ENCODE assay signal across 1 cellular context in the genomic region with DNA sequence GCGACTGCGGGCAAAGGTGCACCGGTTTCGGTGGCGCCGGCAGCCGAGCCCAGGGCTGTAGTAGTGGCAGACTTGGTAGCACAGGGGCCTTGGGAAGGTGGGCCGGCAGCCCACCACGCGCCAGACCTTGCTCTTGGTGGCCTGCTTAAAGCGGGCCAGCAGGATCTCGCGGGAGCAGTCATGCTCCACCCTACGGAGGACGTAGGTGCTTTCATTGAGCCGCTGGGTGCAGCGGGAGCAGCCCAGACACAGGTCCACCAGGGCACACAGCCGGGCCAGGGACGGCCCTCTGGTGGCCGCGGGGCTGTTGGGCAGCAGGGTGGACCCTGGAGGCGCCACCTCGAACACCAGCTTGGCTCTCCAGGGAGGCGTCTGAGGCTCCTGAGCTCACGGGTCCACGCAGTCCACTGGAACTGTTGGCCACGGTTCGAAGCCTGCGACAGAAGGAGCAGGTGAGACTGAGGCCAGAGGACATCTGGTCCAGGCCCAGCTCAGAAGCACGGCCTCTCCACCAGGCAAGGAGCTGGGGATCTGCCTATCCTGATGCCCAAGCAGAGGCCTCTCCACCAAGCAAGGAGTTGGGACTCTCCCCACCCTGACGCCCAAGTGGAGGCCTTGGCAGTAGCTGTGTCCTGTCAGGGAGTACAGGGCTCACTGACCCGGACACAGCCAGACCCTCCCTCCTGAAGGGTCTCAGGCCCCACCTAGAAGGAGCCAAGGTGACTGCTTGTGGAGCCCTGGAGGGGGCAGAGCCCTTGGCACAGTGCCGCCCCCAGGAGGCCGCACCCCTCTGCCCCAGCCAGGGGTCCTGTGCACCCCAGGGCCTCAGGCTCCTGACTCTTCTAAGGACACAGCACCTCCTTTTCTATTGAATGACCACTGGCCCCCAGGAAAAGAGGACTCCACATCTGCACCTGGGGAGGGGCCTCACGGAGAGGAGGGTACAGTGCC.
A peak's percentile ranks its signal among the peaks of the same experiment; 100 is the strongest.
TF ChIP-seq lines count a peak whose summit lies in the region.

No MANE protein-coding gene starts in this region.

TF ChIP-seq in HepG2, 621 proteins besides CTCF, POLR2A, EP300 and RAD21 (continued from another document and continues in another):
- TF ChIP-seq, protein P1, sequence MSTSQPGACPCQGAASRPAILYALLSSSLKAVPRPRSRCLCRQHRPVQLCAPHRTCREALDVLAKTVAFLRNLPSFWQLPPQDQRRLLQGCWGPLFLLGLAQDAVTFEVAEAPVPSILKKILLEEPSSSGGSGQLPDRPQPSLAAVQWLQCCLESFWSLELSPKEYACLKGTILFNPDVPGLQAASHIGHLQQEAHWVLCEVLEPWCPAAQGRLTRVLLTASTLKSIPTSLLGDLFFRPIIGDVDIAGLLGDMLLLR (CRISPR knock-in tag; IDR thresholded peaks at IDR 0.05): 0 out of 2 replicates have a peak, but pooled peaks have one; percentile 64
- no peak for TF ChIP-seq ZNF816 (CRISPR knock-in tag; IDR thresholded peaks at IDR 0.05; ENCODE audit: borderline replicate concordance)
- 0 out of 2 replicates have a peak, but pooled peaks have one; percentile 30 for TF ChIP-seq WIZ (CRISPR knock-in tag; IDR thresholded peaks at IDR 0.05)
- no peak for TF ChIP-seq ZNF644 (CRISPR knock-in tag; IDR thresholded peaks at IDR 0.05; ENCODE audit: low read depth)
- no peak for TF ChIP-seq HNF4G (IDR thresholded peaks at IDR 0.05; ENCODE audit: borderline replicate concordance, low read depth, low read length)
- TF ChIP-seq HNF4G (CRISPR knock-in tag; IDR thresholded peaks at IDR 0.05; ENCODE audit: borderline replicate concordance, low read depth): no peak
- TF ChIP-seq FOXO1 (CRISPR knock-in tag; IDR thresholded peaks at IDR 0.05): peak; percentile 41; the same call in 1 of the 2 replicates
- TF ChIP-seq ZNF670 (CRISPR knock-in tag; IDR thresholded peaks at IDR 0.05; ENCODE audit: borderline replicate concordance): no peak
- no peak for TF ChIP-seq KAT8 (CRISPR knock-in tag; IDR thresholded peaks at IDR 0.05)
- TF ChIP-seq, protein P2, sequence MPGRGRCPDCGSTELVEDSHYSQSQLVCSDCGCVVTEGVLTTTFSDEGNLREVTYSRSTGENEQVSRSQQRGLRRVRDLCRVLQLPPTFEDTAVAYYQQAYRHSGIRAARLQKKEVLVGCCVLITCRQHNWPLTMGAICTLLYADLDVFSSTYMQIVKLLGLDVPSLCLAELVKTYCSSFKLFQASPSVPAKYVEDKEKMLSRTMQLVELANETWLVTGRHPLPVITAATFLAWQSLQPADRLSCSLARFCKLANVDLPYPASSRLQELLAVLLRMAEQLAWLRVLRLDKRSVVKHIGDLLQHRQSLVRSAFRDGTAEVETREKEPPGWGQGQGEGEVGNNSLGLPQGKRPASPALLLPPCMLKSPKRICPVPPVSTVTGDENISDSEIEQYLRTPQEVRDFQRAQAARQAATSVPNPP (CRISPR knock-in tag; IDR thresholded peaks at IDR 0.05): no peak
- TF ChIP-seq HNRNPUL1 (IDR thresholded peaks at IDR 0.05; ENCODE audit: low read depth, low read length): no peak
- TF ChIP-seq, protein P3, sequence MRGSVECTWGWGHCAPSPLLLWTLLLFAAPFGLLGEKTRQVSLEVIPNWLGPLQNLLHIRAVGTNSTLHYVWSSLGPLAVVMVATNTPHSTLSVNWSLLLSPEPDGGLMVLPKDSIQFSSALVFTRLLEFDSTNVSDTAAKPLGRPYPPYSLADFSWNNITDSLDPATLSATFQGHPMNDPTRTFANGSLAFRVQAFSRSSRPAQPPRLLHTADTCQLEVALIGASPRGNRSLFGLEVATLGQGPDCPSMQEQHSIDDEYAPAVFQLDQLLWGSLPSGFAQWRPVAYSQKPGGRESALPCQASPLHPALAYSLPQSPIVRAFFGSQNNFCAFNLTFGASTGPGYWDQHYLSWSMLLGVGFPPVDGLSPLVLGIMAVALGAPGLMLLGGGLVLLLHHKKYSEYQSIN (CRISPR knock-in tag; IDR thresholded peaks at IDR 0.05; ENCODE audit: borderline replicate concordance): no peak
- TF ChIP-seq ZNF761 (CRISPR knock-in tag; conservative IDR thresholded peaks at IDR 0.05): no peak
- no peak for TF ChIP-seq ZNF326 (CRISPR knock-in tag; IDR thresholded peaks at IDR 0.05; ENCODE audit: borderline replicate concordance)
- peak; percentile 74; the same call in 1 of the 2 replicates for TF ChIP-seq ZNF224 (CRISPR knock-in tag; IDR thresholded peaks at IDR 0.05)
- TF ChIP-seq ZNF776 (CRISPR knock-in tag; IDR thresholded peaks at IDR 0.05): 0 out of 2 replicates have a peak, but pooled peaks have one; percentile 32
- peak; percentile 79; the same call in 1 of the 2 replicates for TF ChIP-seq ZNF235 (CRISPR knock-in tag; IDR thresholded peaks at IDR 0.05; ENCODE audit: borderline replicate concordance)
- TF ChIP-seq, protein P4, sequence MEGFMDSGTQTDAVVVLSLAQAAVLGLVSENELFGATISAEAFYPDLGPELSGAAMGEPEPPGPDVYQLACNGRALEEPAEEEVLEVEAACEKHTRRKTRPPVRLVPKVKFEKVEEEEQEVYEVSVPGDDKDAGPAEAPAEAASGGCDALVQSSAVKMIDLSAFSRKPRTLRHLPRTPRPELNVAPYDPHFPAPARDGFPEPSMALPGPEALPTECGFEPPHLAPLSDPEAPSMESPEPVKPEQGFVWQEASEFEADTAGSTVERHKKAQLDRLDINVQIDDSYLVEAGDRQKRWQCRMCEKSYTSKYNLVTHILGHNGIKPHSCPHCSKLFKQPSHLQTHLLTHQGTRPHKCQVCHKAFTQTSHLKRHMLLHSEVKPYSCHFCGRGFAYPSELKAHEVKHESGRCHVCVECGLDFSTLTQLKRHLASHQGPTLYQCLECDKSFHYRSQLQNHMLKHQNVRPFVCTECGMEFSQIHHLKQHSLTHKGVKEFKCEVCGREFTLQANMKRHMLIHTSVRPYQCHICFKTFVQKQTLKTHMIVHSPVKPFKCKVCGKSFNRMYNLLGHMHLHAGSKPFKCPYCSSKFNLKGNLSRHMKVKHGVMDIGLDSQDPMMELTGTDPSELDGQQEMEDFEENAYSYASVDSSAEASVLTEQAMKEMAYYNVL (CRISPR knock-in tag; IDR thresholded peaks at IDR 0.05; ENCODE audit: borderline replicate concordance): peak; percentile 52; the same call in 1 of the 2 replicates
- TF ChIP-seq, protein P5, sequence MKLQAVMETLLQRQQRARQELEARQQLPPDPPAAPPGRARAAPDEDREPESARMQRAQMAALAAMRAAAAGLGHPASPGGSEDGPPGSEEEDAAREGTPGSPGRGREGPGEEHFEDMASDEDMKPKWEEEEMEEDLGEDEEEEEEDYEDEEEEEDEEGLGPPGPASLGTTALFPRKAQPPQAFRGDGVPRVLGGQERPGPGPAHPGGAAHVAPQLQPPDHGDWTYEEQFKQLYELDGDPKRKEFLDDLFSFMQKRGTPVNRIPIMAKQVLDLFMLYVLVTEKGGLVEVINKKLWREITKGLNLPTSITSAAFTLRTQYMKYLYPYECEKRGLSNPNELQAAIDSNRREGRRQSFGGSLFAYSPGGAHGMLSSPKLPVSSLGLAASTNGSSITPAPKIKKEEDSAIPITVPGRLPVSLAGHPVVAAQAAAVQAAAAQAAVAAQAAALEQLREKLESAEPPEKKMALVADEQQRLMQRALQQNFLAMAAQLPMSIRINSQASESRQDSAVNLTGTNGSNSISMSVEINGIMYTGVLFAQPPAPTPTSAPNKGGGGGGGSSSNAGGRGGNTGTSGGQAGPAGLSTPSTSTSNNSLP (IDR thresholded peaks at IDR 0.05; ENCODE audit: low read depth, low read length): no peak
- TF ChIP-seq, protein P6, sequence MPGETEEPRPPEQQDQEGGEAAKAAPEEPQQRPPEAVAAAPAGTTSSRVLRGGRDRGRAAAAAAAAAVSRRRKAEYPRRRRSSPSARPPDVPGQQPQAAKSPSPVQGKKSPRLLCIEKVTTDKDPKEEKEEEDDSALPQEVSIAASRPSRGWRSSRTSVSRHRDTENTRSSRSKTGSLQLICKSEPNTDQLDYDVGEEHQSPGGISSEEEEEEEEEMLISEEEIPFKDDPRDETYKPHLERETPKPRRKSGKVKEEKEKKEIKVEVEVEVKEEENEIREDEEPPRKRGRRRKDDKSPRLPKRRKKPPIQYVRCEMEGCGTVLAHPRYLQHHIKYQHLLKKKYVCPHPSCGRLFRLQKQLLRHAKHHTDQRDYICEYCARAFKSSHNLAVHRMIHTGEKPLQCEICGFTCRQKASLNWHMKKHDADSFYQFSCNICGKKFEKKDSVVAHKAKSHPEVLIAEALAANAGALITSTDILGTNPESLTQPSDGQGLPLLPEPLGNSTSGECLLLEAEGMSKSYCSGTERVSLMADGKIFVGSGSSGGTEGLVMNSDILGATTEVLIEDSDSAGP (CRISPR knock-in tag; IDR thresholded peaks at IDR 0.05; ENCODE audit: borderline replicate concordance): peak; percentile 58
- no peak for TF ChIP-seq SRSF4 (IDR thresholded peaks at IDR 0.05; ENCODE audit: low read depth, low read length, poor library complexity, severe bottlenecking)
- no peak for TF ChIP-seq MAFK (conservative IDR thresholded peaks at IDR 0.05 in 1 of 2, IDR thresholded peaks at IDR 0.05 in 1 of 2; ENCODE audit: low read length in 2 of 2)
- TF ChIP-seq, protein P7, sequence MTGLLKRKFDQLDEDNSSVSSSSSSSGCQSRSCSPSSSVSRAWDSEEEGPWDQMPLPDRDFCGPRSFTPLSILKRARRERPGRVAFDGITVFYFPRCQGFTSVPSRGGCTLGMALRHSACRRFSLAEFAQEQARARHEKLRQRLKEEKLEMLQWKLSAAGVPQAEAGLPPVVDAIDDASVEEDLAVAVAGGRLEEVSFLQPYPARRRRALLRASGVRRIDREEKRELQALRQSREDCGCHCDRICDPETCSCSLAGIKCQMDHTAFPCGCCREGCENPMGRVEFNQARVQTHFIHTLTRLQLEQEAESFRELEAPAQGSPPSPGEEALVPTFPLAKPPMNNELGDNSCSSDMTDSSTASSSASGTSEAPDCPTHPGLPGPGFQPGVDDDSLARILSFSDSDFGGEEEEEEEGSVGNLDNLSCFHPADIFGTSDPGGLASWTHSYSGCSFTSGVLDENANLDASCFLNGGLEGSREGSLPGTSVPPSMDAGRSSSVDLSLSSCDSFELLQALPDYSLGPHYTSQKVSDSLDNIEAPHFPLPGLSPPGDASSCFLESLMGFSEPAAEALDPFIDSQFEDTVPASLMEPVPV (CRISPR knock-in tag; IDR thresholded peaks at IDR 0.05): no peak
- TF ChIP-seq ZNF614 (CRISPR knock-in tag; IDR thresholded peaks at IDR 0.05; ENCODE audit: borderline replicate concordance): peak; percentile 47; the same call in 1 of the 2 replicates
- no peak for TF ChIP-seq PHB2 (IDR thresholded peaks at IDR 0.05; ENCODE audit: partially characterized antibody)
- TF ChIP-seq ZNF615 (CRISPR knock-in tag; IDR thresholded peaks at IDR 0.05; ENCODE audit: borderline replicate concordance): no peak
- TF ChIP-seq RFX5 (IDR thresholded peaks at IDR 0.05; ENCODE audit: low read depth, low read length): no peak
- TF ChIP-seq RFX1 (IDR thresholded peaks at IDR 0.05): no peak
- TF ChIP-seq, protein P8, sequence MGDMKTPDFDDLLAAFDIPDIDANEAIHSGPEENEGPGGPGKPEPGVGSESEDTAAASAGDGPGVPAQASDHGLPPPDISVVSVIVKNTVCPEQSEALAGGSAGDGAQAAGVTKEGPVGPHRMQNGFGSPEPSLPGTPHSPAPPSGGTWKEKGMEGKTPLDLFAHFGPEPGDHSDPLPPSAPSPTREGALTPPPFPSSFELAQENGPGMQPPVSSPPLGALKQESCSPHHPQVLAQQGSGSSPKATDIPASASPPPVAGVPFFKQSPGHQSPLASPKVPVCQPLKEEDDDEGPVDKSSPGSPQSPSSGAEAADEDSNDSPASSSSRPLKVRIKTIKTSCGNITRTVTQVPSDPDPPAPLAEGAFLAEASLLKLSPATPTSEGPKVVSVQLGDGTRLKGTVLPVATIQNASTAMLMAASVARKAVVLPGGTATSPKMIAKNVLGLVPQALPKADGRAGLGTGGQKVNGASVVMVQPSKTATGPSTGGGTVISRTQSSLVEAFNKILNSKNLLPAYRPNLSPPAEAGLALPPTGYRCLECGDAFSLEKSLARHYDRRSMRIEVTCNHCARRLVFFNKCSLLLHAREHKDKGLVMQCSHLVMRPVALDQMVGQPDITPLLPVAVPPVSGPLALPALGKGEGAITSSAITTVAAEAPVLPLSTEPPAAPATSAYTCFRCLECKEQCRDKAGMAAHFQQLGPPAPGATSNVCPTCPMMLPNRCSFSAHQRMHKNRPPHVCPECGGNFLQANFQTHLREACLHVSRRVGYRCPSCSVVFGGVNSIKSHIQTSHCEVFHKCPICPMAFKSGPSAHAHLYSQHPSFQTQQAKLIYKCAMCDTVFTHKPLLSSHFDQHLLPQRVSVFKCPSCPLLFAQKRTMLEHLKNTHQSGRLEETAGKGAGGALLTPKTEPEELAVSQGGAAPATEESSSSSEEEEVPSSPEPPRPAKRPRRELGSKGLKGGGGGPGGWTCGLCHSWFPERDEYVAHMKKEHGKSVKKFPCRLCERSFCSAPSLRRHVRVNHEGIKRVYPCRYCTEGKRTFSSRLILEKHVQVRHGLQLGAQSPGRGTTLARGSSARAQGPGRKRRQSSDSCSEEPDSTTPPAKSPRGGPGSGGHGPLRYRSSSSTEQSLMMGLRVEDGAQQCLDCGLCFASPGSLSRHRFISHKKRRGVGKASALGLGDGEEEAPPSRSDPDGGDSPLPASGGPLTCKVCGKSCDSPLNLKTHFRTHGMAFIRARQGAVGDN (CRISPR knock-in tag; IDR thresholded peaks at IDR 0.05): peak; percentile 71; the same call in 1 of the 2 replicates
- TF ChIP-seq TBP (CRISPR knock-in tag; IDR thresholded peaks at IDR 0.05): no peak
- TF ChIP-seq JUNB (CRISPR knock-in tag; IDR thresholded peaks at IDR 0.05; ENCODE audit: borderline replicate concordance): no peak
- TF ChIP-seq NR2C2 (CRISPR knock-in tag; IDR thresholded peaks at IDR 0.05; ENCODE audit: borderline replicate concordance): no peak; the same call in 1 of the 2 replicates
- TF ChIP-seq, protein P9, sequence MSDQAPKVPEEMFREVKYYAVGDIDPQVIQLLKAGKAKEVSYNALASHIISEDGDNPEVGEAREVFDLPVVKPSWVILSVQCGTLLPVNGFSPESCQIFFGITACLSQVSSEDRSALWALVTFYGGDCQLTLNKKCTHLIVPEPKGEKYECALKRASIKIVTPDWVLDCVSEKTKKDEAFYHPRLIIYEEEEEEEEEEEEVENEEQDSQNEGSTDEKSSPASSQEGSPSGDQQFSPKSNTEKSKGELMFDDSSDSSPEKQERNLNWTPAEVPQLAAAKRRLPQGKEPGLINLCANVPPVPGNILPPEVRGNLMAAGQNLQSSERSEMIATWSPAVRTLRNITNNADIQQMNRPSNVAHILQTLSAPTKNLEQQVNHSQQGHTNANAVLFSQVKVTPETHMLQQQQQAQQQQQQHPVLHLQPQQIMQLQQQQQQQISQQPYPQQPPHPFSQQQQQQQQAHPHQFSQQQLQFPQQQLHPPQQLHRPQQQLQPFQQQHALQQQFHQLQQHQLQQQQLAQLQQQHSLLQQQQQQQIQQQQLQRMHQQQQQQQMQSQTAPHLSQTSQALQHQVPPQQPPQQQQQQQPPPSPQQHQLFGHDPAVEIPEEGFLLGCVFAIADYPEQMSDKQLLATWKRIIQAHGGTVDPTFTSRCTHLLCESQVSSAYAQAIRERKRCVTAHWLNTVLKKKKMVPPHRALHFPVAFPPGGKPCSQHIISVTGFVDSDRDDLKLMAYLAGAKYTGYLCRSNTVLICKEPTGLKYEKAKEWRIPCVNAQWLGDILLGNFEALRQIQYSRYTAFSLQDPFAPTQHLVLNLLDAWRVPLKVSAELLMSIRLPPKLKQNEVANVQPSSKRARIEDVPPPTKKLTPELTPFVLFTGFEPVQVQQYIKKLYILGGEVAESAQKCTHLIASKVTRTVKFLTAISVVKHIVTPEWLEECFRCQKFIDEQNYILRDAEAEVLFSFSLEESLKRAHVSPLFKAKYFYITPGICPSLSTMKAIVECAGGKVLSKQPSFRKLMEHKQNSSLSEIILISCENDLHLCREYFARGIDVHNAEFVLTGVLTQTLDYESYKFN (CRISPR knock-in tag; conservative IDR thresholded peaks at IDR 0.05): no peak
- TF ChIP-seq ZSCAN21 (CRISPR knock-in tag; IDR thresholded peaks at IDR 0.05; ENCODE audit: borderline replicate concordance): no peak; the same call in 1 of the 2 replicates
- TF ChIP-seq PRPF4 (IDR thresholded peaks at IDR 0.05; ENCODE audit: low read depth, low read length, poor library complexity, severe bottlenecking): no peak
- no peak for TF ChIP-seq ZNF709 (CRISPR knock-in tag; IDR thresholded peaks at IDR 0.05)
- 0 out of 2 replicates have a peak, but pooled peaks have one; percentile 33 for TF ChIP-seq MEIS1 (CRISPR knock-in tag; IDR thresholded peaks at IDR 0.05; ENCODE audit: borderline replicate concordance)
- no peak for TF ChIP-seq TCF7 (IDR thresholded peaks at IDR 0.05; ENCODE audit: low read depth)
